10 cellular contexts compared by ENCODE assay signal in genomic region chr1:180988221-180988826, GRCh38. TPM values are rescaled to one million over a fixed set of nuclear protein-coding genes. Genes with fewer than 3 reads are reported as not detected.
DNase-seq lines count a peak whose midpoint lies in the region; ATAC-seq, FAIRE-seq and TF ChIP-seq lines count a peak whose summit lies in the region.
"Had no signal": no experiment of that assay in that cellular context is flagged by ENCODE, and none has a peak within 500 bp of the region (broad histone marks: within the 10 kb centered on the region; RNA-seq: fewer than 3 reads in every experiment).

No MANE protein-coding gene starts in this region.

- TF ChIP-seq CTCF in kidney epithelial cell (IDR thresholded peaks at IDR 0.05; ENCODE audit: insufficient read depth, low read length, poor library complexity, severe bottlenecking) (no peak), stomach (IDR thresholded peaks at IDR 0.05) (no peak)

- H3K4me1 ChIP-seq in stomach: peaks cover 0 to 6% (median 3%) of the 10 kb centered on the region in 4 donors

- H3K4me3 ChIP-seq in kidney epithelial cell (ENCODE audit: low read depth, low read length) (no peak overlapping the region), stomach (no peak overlapping the region)
- H3K4me3 ChIP-seq: MG63 had no signal

- no peaks in the 10 kb centered on the region for H3K27me3 ChIP-seq in kidney epithelial cell (ENCODE audit: control insufficient read depth, insufficient read depth, low read length)
- no peaks in the 10 kb centered on the region for H3K27me3 ChIP-seq in stomach
- H3K27me3 ChIP-seq: MG63 had no signal

- H3K27ac ChIP-seq in angular gyrus (ENCODE audit: low read depth, low read length): peak overlapping the region; percentile 69
- no peak overlapping the region for H3K27ac ChIP-seq in stomach

- DNase-seq in Caki2 (ENCODE audit: low read depth) (peak; percentile 15), NCI-H1694 (lab: John Stamatoyannopoulos, UW) (peak; percentile 72), kidney epithelial cell (ENCODE audit: low read depth) (peak; percentile 35), stomach (no peak), T-helper 9 cell (no peak), HTR-8/SVneo (ENCODE audit: insufficient read length, low spot score) (no peak)
- DNase-seq: activated CD8-positive, alpha-beta T cell treated with anti-CD3 and anti-CD28 coated beads for 36 hours; MG63 had no signal

- in situ Hi-C loops in Caki2 (cut with HindIII; ENCODE audit: low pct_unique_long_range_greater_than_20kb, low sequenced_read_pairs): no loop called here

- no peak for FAIRE-seq in HTR-8/SVneo (lab: Jason Lieb, UNC)

- WGBS in stomach, 5 donors: 70 to 78% (median 73%) methylated on average over 9 of the region's 9 CpGs

- TF ChIP-seq POLR2A in stomach (IDR thresholded peaks at IDR 0.05): no peak

- H3K9me3 ChIP-seq in stomach: no peaks in the 10 kb centered on the region
- H3K9me3 ChIP-seq: MG63 had no signal

- ATAC-seq in GM19351 (IDR thresholded peaks at IDR 0.05; ENCODE audit: unreplicated experiment): no peak
- ATAC-seq: activated CD8-positive, alpha-beta T cell treated with anti-CD3 and anti-CD28 coated beads for 36 hours had no signal

- H3K36me3 ChIP-seq in kidney epithelial cell (ENCODE audit: control insufficient read depth, insufficient read depth, low read length) (peaks cover 2% of the 10 kb centered on the region), stomach (peaks cover 38 to 99% (median 95%) of the 10 kb centered on the region in 4 donors)

- intact Hi-C loops in stomach (cut with DNase I; ENCODE audit: low total_unique reads): no loop called here

- TF ChIP-seq EP300 in stomach (IDR thresholded peaks at IDR 0.05): no peak

RNA-seq across cellular contexts. Expression of gene STX6, which starts 34.3 kb away (rescaled TPM):
- total RNA-seq in Caki2 (2014; rRNA removed; shearing (Covaris generic); ENCODE audit: low replicate concordance): 18.7 and 19.4 TPM in 2 replicates
- 23.1 and 25.9 TPM in 2 replicates for total RNA-seq in kidney epithelial cell
- 10 to 100 TPM in 2 of 5 donors, 1 to 10 TPM in 3; 1.2 to 38.6 (median 10.0) TPM for total RNA-seq in stomach
- polyA plus RNA-seq in stomach: 1 to 10 TPM; 5.8 to 7.0 (median 6.6) TPM

RNA-seq across cellular contexts. Expression of gene MR1, which starts 45.5 kb away (rescaled TPM):
- 6.1 and 13.3 TPM in 2 replicates for total RNA-seq in Caki2 (2014; rRNA removed; shearing (Covaris generic); ENCODE audit: low replicate concordance)
- total RNA-seq in kidney epithelial cell: 2.5 and 3.1 TPM in 2 replicates
- total RNA-seq in stomach: 10 to 100 TPM in 4 of 5 donors, 1 to 10 TPM in 1; 3.5 to 40.8 (median 11.2) TPM
- 1 to 10 TPM; 1.1 to 4.5 (median 2.4) TPM for polyA plus RNA-seq in stomach

Comparison
In these comparisons a context has a peak if more than half of its experiments do, and no peak if none do; other contexts are left out.
1. DNase-seq: peak in Caki2 (single experiment), NCI-H1694 (single experiment) and kidney epithelial cell (single experiment); none in stomach (single experiment), T-helper 9 cell (single experiment) and HTR-8/SVneo (single experiment).